In the genomic region with DNA sequence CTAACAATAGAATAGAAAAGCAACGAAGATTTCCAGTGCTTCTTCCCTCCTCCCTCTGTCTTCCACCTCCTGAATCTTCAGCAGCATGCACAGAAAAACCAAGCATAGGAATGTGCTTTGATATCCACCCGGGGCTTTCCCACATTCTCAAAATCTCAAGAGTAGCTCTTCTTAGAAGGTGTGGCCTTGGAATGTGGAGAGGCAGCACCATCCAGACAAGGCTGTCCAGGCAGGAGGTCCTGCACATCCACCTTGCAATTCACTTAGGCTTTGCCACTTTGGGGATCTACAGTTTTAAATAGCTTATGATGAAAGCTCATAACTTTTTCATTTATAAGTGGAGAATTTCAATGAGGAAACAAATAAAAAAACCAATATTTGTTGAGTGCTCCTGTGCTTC, we compare ENCODE assay signal across 20 cellular contexts.
DNase-seq lines count a peak whose midpoint lies in the region; ATAC-seq and TF ChIP-seq lines count a peak whose summit lies in the region.
"Had no signal": no experiment of that assay in that cellular context is flagged by ENCODE, and none has a peak within 500 bp of the region (broad histone marks: within the 10 kb centered on the region; RNA-seq: fewer than 3 reads in every experiment).

No MANE protein-coding gene starts in this region.

- H3K23ac ChIP-seq in IMR-90 (ENCODE audit: low read depth, low read length) (no peak overlapping the region), mesendoderm (ENCODE audit: low read length) (no peak overlapping the region)

- H4K8ac ChIP-seq in IMR-90 (ENCODE audit: low read depth in 2 of 2, low read length in 2 of 2) (no peak overlapping the region), mesendoderm (ENCODE audit: low read depth, low read length) (no peak overlapping the region)

- H3K4me3 ChIP-seq in IMR-90 (ENCODE audit: insufficient read depth, low read depth, low read length) (no peak overlapping the region), epithelial cell of esophagus (ENCODE audit: low read length) (no peak overlapping the region), mesendoderm (ENCODE audit: low read length) (no peak overlapping the region), Peyer's patch (no peak overlapping the region)
- H3K4me3 ChIP-seq: HAP-1 had no signal

- H3K36me3 Mint-ChIP-seq in glutamatergic neuron (ENCODE audit: unreplicated experiment): no peaks in the 10 kb centered on the region
- H3K36me3 Mint-ChIP-seq: CD4-positive, CD25-positive, alpha-beta regulatory T cell; IgD-negative memory B cell had no signal

- H4K91ac ChIP-seq in IMR-90 (ENCODE audit: insufficient read depth, low read depth, low read length): no peak overlapping the region

- H3K18ac ChIP-seq in IMR-90 (ENCODE audit: low read depth, low read length): no peak overlapping the region
- H3K18ac ChIP-seq in mesendoderm (ENCODE audit: low read length): no peak overlapping the region

- no peak overlapping the region for H2BK20ac ChIP-seq in IMR-90 (ENCODE audit: low read depth, low read length)

- no CpG with 5 or more reads among the region's 2 CpGs for WGBS in IMR-90 (ENCODE audit: extremely low coverage in 2 of 2, insufficient read length in 1 of 2), 2 experiments
- WGBS in mesendoderm (ENCODE audit: extremely low coverage, insufficient coverage, low lambda C conversion rate): no CpG with 5 or more reads among the region's 2 CpGs

- H2AK5ac ChIP-seq in IMR-90 (ENCODE audit: low read depth, low read length) (no peak overlapping the region), mesendoderm (ENCODE audit: low read length) (no peak overlapping the region)

- no peak for ATAC-seq in IMR-90 (ENCODE audit: low read depth)

- peaks cover 33% of the 10 kb centered on the region for H3K9me1 ChIP-seq in IMR-90 (ENCODE audit: insufficient read depth, low read length)

- H3K9me3 ChIP-seq in IMR-90 (ENCODE audit: control insufficient read depth, insufficient read depth, low read length): no peaks in the 10 kb centered on the region
- no peaks in the 10 kb centered on the region for H3K9me3 ChIP-seq in Peyer's patch
- H3K9me3 ChIP-seq: Caco-2, HAP-1 had no signal

- TF ChIP-seq CTCF in IMR-90 (conservative IDR thresholded peaks at IDR 0.05; ENCODE audit: low read depth, low read length) (no peak), epithelial cell of esophagus (IDR thresholded peaks at IDR 0.05; ENCODE audit: insufficient read depth, low read depth, low read length, missing control alignments) (no peak), glutamatergic neuron (IDR thresholded peaks at IDR 0.05; ENCODE audit: partially characterized antibody, unreplicated experiment) (no peak), Peyer's patch (IDR thresholded peaks at IDR 0.05) (no peak)

- in situ Hi-C loops in IMR-90 (cut with MboI; ENCODE audit: low sequenced_read_pairs): no loop called here

- H3K27me3 Mint-ChIP-seq in glutamatergic neuron (ENCODE audit: unreplicated experiment): no peaks in the 10 kb centered on the region

- H2BK5ac ChIP-seq in IMR-90 (ENCODE audit: low read depth, low read length, poor library complexity, severe bottlenecking) (no peak overlapping the region), mesendoderm (ENCODE audit: low read length) (no peak overlapping the region)

- BruUV-seq in IMR-90 (replicated peaks; lab: Mats Ljungman, UMichigan): no TSS peak

- H3K27ac ChIP-seq in IMR-90 (ENCODE audit: insufficient read depth, low read length) (no peak overlapping the region), mesendoderm (ENCODE audit: low read depth, low read length) (no peak overlapping the region), Peyer's patch (no peak overlapping the region)
- H3K27ac ChIP-seq: RWPE1 had no signal

- H3K4me2 ChIP-seq in IMR-90 (ENCODE audit: low read depth, low read length): no peak overlapping the region
- H3K4me2 ChIP-seq in mesendoderm (ENCODE audit: low read length): no peak overlapping the region

- H3K27me3 ChIP-seq in IMR-90 (ENCODE audit: control insufficient read depth, insufficient read depth, low read length): no peaks in the 10 kb centered on the region
- no peaks in the 10 kb centered on the region for H3K27me3 ChIP-seq in mesendoderm (ENCODE audit: insufficient read depth, low read length, poor library complexity)
- no peaks in the 10 kb centered on the region for H3K27me3 ChIP-seq in Peyer's patch

- H3K79me1 ChIP-seq in IMR-90 (ENCODE audit: low read depth in 1 of 2, low read length in 2 of 2) (peaks cover 33 to 59% of the 10 kb centered on the region in 2 experiments), mesendoderm (ENCODE audit: low read length) (no peaks in the 10 kb centered on the region)

- H4K5ac ChIP-seq in IMR-90 (ENCODE audit: low read depth, low read length): no peak overlapping the region
- H4K5ac ChIP-seq in mesendoderm (ENCODE audit: low read length): no peak overlapping the region

- H3K79me2 ChIP-seq in mesendoderm (ENCODE audit: control insufficient read depth, insufficient read depth, low read length): no peaks in the 10 kb centered on the region

- peaks cover 2% of the 10 kb centered on the region for H3K9me3 Mint-ChIP-seq in glutamatergic neuron (ENCODE audit: unreplicated experiment)
- H3K9me3 Mint-ChIP-seq: IgD-negative memory B cell had no signal

- H3K36me3 ChIP-seq in IMR-90 (ENCODE audit: control insufficient read depth, insufficient read depth, low read length) (no peaks in the 10 kb centered on the region), mesendoderm (ENCODE audit: control insufficient read depth, insufficient read depth, low read length) (no peaks in the 10 kb centered on the region), Peyer's patch (no peaks in the 10 kb centered on the region)
- H3K36me3 ChIP-seq: HAP-1 had no signal

- H3K14ac ChIP-seq in IMR-90 (replicated peaks; ENCODE audit: low read depth, low read length): no peak overlapping the region

- peaks cover 17% of the 10 kb centered on the region for H3K4me1 Mint-ChIP-seq in glutamatergic neuron (ENCODE audit: low read depth, unreplicated experiment)
- H3K4me1 Mint-ChIP-seq: B cell; CD4-positive, CD25-positive, alpha-beta regulatory T cell had no signal

- H3K4ac ChIP-seq in IMR-90 (ENCODE audit: low read depth, low read length) (no peak overlapping the region), mesendoderm (ENCODE audit: low read depth, low read length) (no peak overlapping the region)

- no peak for TF ChIP-seq RAD21 in IMR-90 (IDR thresholded peaks at IDR 0.05; ENCODE audit: low read length)

- no peak overlapping the region for H3K27ac Mint-ChIP-seq in glutamatergic neuron (ENCODE audit: unreplicated experiment)
- H3K27ac Mint-ChIP-seq: B cell; CD4-positive, CD25-positive, alpha-beta regulatory T cell; IgD-negative memory B cell had no signal

- H3K9ac ChIP-seq in IMR-90 (ENCODE audit: low read depth, low read length) (no peak overlapping the region), mesendoderm (ENCODE audit: low read length) (no peak overlapping the region)

- POLR2A ChIA-PET in IMR-90 (lab: Charles Lee; ENCODE audit: unreplicated experiment): no interaction called here

- DNase-seq in IMR-90: peak; percentile 20
- DNase-seq in epithelial cell of esophagus (ENCODE audit: low read depth): peak; percentile 19
- peak; percentile 43 for DNase-seq in mesendoderm
- no peak for DNase-seq in posterior vena cava (ENCODE audit: low spot score)
- DNase-seq in T1000 (lab: John Stamatoyannopoulos, UW): no peak
- DNase-seq in glutamatergic neuron: no peak
- DNase-seq in Peyer's patch: no peak
- DNase-seq: Caco-2; CD4-positive, CD25-positive, alpha-beta regulatory T cell; DMS153; Kasumi-1; NCI-H1105; NCI-H1694 treated with DMSO at 0.1 percent for 48 hours; NCI-H2107; NCI-H446; NCI-H69 had no signal

- CTCF ChIA-PET in IMR-90 (lab: Yijun Ruan, JAX): no interaction called here

- H2BK120ac ChIP-seq in IMR-90 (ENCODE audit: low read depth, low read length): no peak overlapping the region
- no peak overlapping the region for H2BK120ac ChIP-seq in mesendoderm (ENCODE audit: low read depth, low read length)

- H3K4me3 Mint-ChIP-seq in glutamatergic neuron (ENCODE audit: unreplicated experiment): no peak overlapping the region
- H3K4me3 Mint-ChIP-seq: B cell; CD4-positive, CD25-positive, alpha-beta regulatory T cell; IgD-negative memory B cell had no signal

- dilution Hi-C loops in IMR-90 (cut with HindIII; ENCODE audit: low sequenced_read_pairs, unreplicated experiment): no loop called here

- H2AFZ ChIP-seq in IMR-90 (replicated peaks; ENCODE audit: low read length, poor library complexity): no peak overlapping the region

- no peak overlapping the region for H2BK15ac ChIP-seq in IMR-90 (ENCODE audit: low read depth, low read length)
- H2BK15ac ChIP-seq in mesendoderm (replicated peaks; ENCODE audit: low read depth): no peak overlapping the region

- TF ChIP-seq POLR2A in IMR-90 (IDR thresholded peaks at IDR 0.05; ENCODE audit: low read depth, low read length) (no peak), Peyer's patch (IDR thresholded peaks at IDR 0.05) (no peak)

- peaks cover 21% of the 10 kb centered on the region for H3K4me1 ChIP-seq in IMR-90 (ENCODE audit: control insufficient read depth, insufficient read depth, low read length)
- no peaks in the 10 kb centered on the region for H3K4me1 ChIP-seq in mesendoderm (ENCODE audit: control insufficient read depth, low read depth, low read length)
- no peaks in the 10 kb centered on the region for H3K4me1 ChIP-seq in Peyer's patch
- H3K4me1 ChIP-seq: Caco-2, HAP-1 had no signal

- no peak overlapping the region for H2AK9ac ChIP-seq in IMR-90 (replicated peaks; ENCODE audit: low read depth, low read length, poor library complexity)

- peaks cover 15% of the 10 kb centered on the region; the same call in 1 of the 2 replicates for H4K20me1 ChIP-seq in IMR-90 (ENCODE audit: insufficient read depth, low read length)

- intact Hi-C loops in IMR-90 (cut with micrococcal nuclease) (loop anchor here (2.0 kb wide), 1 partner anchor 21 kb away; no protein-coding TSS in a partner anchor), posterior vena cava (cut with DNase I) (no loop called here)

- H3K56ac ChIP-seq in IMR-90 (ENCODE audit: extremely low read depth, insufficient read depth, low read length) (no peak overlapping the region), mesendoderm (ENCODE audit: low read length) (no peak overlapping the region)

TF ChIP-seq in IMR-90, 13 proteins besides CTCF, POLR2A, EP300 and RAD21 (continues in another document):
- TF ChIP-seq NFE2L2 (IDR thresholded peaks at IDR 0.05; ENCODE audit: low read depth, low read length): no peak
- TF ChIP-seq RFX5 (IDR thresholded peaks at IDR 0.05; ENCODE audit: low read depth, low read length): no peak
- TF ChIP-seq CHD1 (IDR thresholded peaks at IDR 0.05; ENCODE audit: low read depth, low read length): no peak
- TF ChIP-seq CEBPB (IDR thresholded peaks at IDR 0.05; ENCODE audit: low read depth, low read length): no peak
- no peak for TF ChIP-seq FOS (IDR thresholded peaks at IDR 0.05; ENCODE audit: low read depth, low read length)

Comparison
In these comparisons a context has a peak if more than half of its experiments do, and no peak if none do; other contexts are left out.
1. DNase-seq: peak in IMR-90 (single experiment), epithelial cell of esophagus (single experiment) and mesendoderm (single experiment); none in posterior vena cava (single experiment), T1000 (single experiment), glutamatergic neuron (single experiment) and Peyer's patch (0 of 3).